Comparison of ENCODE assay signal across 8 cellular contexts in the genomic region with DNA sequence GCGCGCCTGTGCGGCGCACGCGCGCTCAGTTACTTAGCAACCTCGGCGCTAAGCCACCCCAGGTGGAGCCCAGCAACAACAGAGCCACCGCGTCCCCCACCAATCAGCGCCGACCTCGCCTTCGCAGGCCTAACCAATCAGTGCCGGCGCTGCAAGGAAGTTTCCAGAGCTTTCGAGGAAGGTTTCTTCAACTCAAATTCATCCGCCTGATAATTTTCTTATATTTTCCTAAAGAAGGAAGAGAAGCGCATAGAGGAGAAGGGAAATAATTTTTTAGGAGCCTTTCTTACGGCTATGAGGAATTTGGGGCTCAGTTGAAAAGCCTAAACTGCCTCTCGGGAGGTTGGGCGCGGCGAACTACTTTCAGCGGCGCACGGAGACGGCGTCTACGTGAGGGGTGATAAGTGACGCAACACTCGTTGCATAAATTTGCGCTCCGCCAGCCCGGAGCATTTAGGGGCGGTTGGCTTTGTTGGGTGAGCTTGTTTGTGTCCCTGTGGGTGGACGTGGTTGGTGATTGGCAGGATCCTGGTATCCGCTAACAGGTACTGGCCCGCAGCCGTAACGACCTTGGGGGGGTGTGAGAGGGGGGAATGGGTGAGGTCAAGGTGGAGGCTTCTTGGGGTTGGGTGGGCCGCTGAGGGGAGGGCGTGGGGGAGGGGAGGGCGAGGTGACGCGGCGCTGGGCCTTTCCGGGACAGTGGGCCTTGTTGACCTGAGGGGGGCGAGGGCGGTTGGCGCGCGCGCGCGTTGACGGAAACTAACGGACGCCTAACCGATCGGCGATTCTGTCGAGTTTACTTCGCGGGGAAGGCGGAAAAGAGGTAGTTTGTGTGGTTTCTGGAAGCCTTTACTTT. TPM values are rescaled to one million over a fixed set of nuclear protein-coding genes. Genes with fewer than 3 reads are reported as not detected.
DNase-seq lines count a peak whose midpoint lies in the region; ATAC-seq and TF ChIP-seq lines count a peak whose summit lies in the region.

Gene UBB (plus strand): TSS at position 452 of the 856 bp plus-strand sequence. CDS start 817 bp downstream, outside the sequence.

- no peaks in the 10 kb centered on the region for H3K9me3 Mint-ChIP-seq in activated naive CD4-positive, alpha-beta T cell treated with anti-CD3 and anti-CD28 coated beads, Interleukin-2, amount 50 U/mL, for 72 hours

- peak within 1 kb of the TSS; percentile 96 for H3K4me2 ChIP-seq in osteoblast (ENCODE audit: insufficient read depth, low read length)

- CTCF ChIA-PET in HEK293T (lab: Yijun Ruan, JAX) = interaction anchor here (0.6 to 1.0 kb wide), 2 partner anchors 9 to 17 kb away, joined by 3 to 6 read pairs; no protein-coding TSS in a partner anchor

- H3K27ac ChIP-seq in osteoblast (ENCODE audit: low read depth, low read length) = peak within 1 kb of the TSS; percentile 99
- H3K27ac ChIP-seq in thoracic aorta = peak within 1 kb of the TSS; percentile 81 to 93

- no peaks in the 10 kb centered on the region for H3K27me3 ChIP-seq in osteoblast (ENCODE audit: insufficient read depth, low read length)
- H3K27me3 ChIP-seq in thoracic aorta (replicated peaks; ENCODE audit: insufficient read depth) = no peaks in the 10 kb centered on the region

- peak within 1 kb of the TSS; percentile 99 to 100 for H3K27ac Mint-ChIP-seq in activated naive CD4-positive, alpha-beta T cell treated with anti-CD3 and anti-CD28 coated beads, Interleukin-2, amount 50 U/mL, for 72 hours

- H3K4me3 ChIP-seq in osteoblast (ENCODE audit: insufficient read depth, low read length) (peak within 1 kb of the TSS; percentile 95), thoracic aorta (peak within 1 kb of the TSS; percentile 73)

- peak; percentile 96 for ATAC-seq in activated naive CD4-positive, alpha-beta T cell treated with anti-CD3 and anti-CD28 coated beads, Interleukin-2, amount 50 U/mL, for 72 hours
- ATAC-seq in thoracic aorta (ENCODE audit: insufficient number of reproducible peaks, low FRiP score, low read depth) = peak; percentile 89

- peaks cover 19% of the 10 kb centered on the region for H3K36me3 ChIP-seq in osteoblast (ENCODE audit: insufficient read depth, low read length)
- H3K36me3 ChIP-seq in thoracic aorta = peaks cover 7% of the 10 kb centered on the region

- H4K20me1 ChIP-seq in osteoblast (ENCODE audit: insufficient read depth, low read length) = peaks cover 36% of the 10 kb centered on the region

- H2AFZ ChIP-seq in osteoblast (ENCODE audit: low read length) = peak within 1 kb of the TSS; percentile 100

- H3K4me1 ChIP-seq in osteoblast (ENCODE audit: insufficient read depth, low read length) = peaks cover 28% of the 10 kb centered on the region
- H3K4me1 ChIP-seq in thoracic aorta (ENCODE audit: control insufficient read depth in 1 of 2, low read depth in 2 of 2) = peaks cover 24 to 30% of the 10 kb centered on the region in 2 donors

- POLR2A ChIA-PET in HEK293T (lab: Yijun Ruan, JAX) = interaction anchor here (0.6 to 4.4 kb wide), 43 partner anchors 8 to 381 kb away, joined by 3 to 69 read pairs (median 4); partner anchors contain the start of genes CENPV, LRRC75A, NCOR1 and PIGL

- TF ChIP-seq CTCF in osteoblast (IDR thresholded peaks at IDR 0.05; ENCODE audit: extremely low read depth, low read depth, low read length) = no peak
- TF ChIP-seq CTCF in thoracic aorta (IDR thresholded peaks at IDR 0.05) = no peak

- H3K79me2 ChIP-seq in osteoblast (ENCODE audit: insufficient read depth, low read length) = peaks cover 38% of the 10 kb centered on the region

- H3K9me3 ChIP-seq in osteoblast (ENCODE audit: low read depth, low read length) (no peaks in the 10 kb centered on the region), thoracic aorta (no peaks in the 10 kb centered on the region)

- peak; percentile 90 for DNase-seq in GM04503 (ENCODE audit: low read depth)
- peak; percentile 89 for DNase-seq in HEK293T (ENCODE audit: extremely low spot score)
- peak; percentile 89 for DNase-seq in NAMALWA (ENCODE audit: low spot score)
- DNase-seq in SKM-1 (lab: John Stamatoyannopoulos, UW; ENCODE audit: unreplicated experiment) = peak; percentile 90
- DNase-seq in activated naive CD4-positive, alpha-beta T cell treated with anti-CD3 and anti-CD28 coated beads, Interleukin-2, amount 50 U/mL, for 72 hours (ENCODE audit: low spot score in 2 of 2) = peak; percentile 90 to 94
- DNase-seq in glomerular visceral epithelial cell (ENCODE audit: extremely low spot score) = peak; percentile 99
- DNase-seq in osteoblast (ENCODE audit: insufficient read length, low spot score, missing footprints) = peak; percentile 95
- peak; percentile 89 for DNase-seq in thoracic aorta (ENCODE audit: low spot score)

- H3K36me3 Mint-ChIP-seq in activated naive CD4-positive, alpha-beta T cell treated with anti-CD3 and anti-CD28 coated beads, Interleukin-2, amount 50 U/mL, for 72 hours = peaks cover 34 to 35% of the 10 kb centered on the region in 2 donors

TF ChIP-seq in HEK293T, 16 proteins besides CTCF, POLR2A, EP300 and RAD21:
- peak; percentile 60; the same call in 1 of the 2 replicates for TF ChIP-seq FOXM1 (IDR thresholded peaks at IDR 0.05; ENCODE audit: borderline replicate concordance)
- TF ChIP-seq CTBP1 (IDR thresholded peaks at IDR 0.05; ENCODE audit: borderline replicate concordance) = peak; percentile 45
- no peak for TF ChIP-seq FOXA1 (IDR thresholded peaks at IDR 0.05)
- TF ChIP-seq SUZ12 (IDR thresholded peaks at IDR 0.05) = no peak
- TF ChIP-seq SP1 (IDR thresholded peaks at IDR 0.05) = no peak
- no peak for TF ChIP-seq BHLHE40 (IDR thresholded peaks at IDR 0.05; ENCODE audit: borderline replicate concordance)
- TF ChIP-seq ZNF384 (IDR thresholded peaks at IDR 0.05) = no peak
- no peak for TF ChIP-seq HDGF (IDR thresholded peaks at IDR 0.05; ENCODE audit: borderline replicate concordance)
- TF ChIP-seq, protein P1, sequence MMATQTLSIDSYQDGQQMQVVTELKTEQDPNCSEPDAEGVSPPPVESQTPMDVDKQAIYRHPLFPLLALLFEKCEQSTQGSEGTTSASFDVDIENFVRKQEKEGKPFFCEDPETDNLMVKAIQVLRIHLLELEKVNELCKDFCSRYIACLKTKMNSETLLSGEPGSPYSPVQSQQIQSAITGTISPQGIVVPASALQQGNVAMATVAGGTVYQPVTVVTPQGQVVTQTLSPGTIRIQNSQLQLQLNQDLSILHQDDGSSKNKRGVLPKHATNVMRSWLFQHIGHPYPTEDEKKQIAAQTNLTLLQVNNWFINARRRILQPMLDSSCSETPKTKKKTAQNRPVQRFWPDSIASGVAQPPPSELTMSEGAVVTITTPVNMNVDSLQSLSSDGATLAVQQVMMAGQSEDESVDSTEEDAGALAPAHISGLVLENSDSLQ (IDR thresholded peaks at IDR 0.05) = peak; percentile 91
- TF ChIP-seq ARNT (IDR thresholded peaks at IDR 0.05) = no peak; the same call in none of the 2 replicates
- TF ChIP-seq L3MBTL2 (conservative IDR thresholded peaks at IDR 0.05) = peak; percentile 80
- no peak; the same call in 1 of the 2 replicates for TF ChIP-seq FOXK2 (IDR thresholded peaks at IDR 0.05)
- peak; percentile 79 for TF ChIP-seq NFRKB (IDR thresholded peaks at IDR 0.05)
- 0 out of 2 replicates have a peak, but pooled peaks have one; percentile 55 for TF ChIP-seq TARDBP (IDR thresholded peaks at IDR 0.05)
- peak; percentile 75; the same call in 1 of the 2 replicates for TF ChIP-seq LEF1 (IDR thresholded peaks at IDR 0.05; ENCODE audit: borderline replicate concordance)
- TF ChIP-seq ELF4 (IDR thresholded peaks at IDR 0.05) = peak; percentile 61

RNA-seq across cellular contexts. Expression of gene UBB, which starts in this region (rescaled TPM):
- total RNA-seq in activated naive CD4-positive, alpha-beta T cell treated with anti-CD3 and anti-CD28 coated beads, Interleukin-2, amount 50 U/mL, for 72 hours = 1,000 to 10,000 TPM; 1,283 to 1,379 TPM
- total RNA-seq in osteoblast = 1,190 and 1,199 TPM in 2 replicates
- total RNA-seq in thoracic aorta = 100 to 1,000 TPM; 520 to 686 TPM

Comparison
In these comparisons a context has a peak if more than half of its experiments do, and no peak if none do; other contexts are left out.
1. Peak in every context shown above with its lines: DNase-seq, ATAC-seq, H3K4me3 ChIP-seq and H3K27ac ChIP-seq.